ENCODE assay signal across 11 cellular contexts in the genomic region with DNA sequence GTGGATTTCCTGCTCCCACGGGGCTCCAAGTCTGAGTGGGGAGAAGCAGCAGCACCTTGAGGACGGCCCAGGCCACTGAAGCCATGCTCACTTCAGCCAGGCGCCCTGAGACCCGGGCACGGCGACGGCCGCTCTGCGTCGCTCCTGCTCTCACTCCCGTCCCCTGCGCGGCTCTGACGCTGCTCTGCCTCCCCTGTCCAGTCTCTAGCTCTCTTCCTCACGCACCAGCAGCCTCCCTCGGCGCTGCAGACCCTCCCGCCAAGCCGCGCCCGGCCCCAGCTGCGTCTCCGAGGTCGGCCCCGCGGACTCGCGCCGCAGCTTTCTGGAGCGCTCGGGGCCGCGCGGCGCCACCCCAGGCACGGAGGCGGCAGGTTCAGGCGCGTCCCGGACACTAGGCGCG. TPM values are rescaled to one million over a fixed set of nuclear protein-coding genes. Genes with fewer than 3 reads are reported as not detected.
DNase-seq lines count a peak whose midpoint lies in the region; ATAC-seq and TF ChIP-seq lines count a peak whose summit lies in the region.
"Not testable (repeated sequence)": the region's sequence is repeated elsewhere in the genome, so short reads cannot be mapped to it uniquely, and the experiment has no call there.
"Had no signal": no experiment of that assay in that cellular context is flagged by ENCODE, and none has a peak within 500 bp of the region (broad histone marks: within the 10 kb centered on the region; RNA-seq: fewer than 3 reads in every experiment).

Gene CNTNAP3, minus strand, starts transcription at position 188 of the 400 bp plus-strand sequence. Its CDS starts 103 bp downstream, at position 85.

- not testable (repeated sequence) for H3K27me3 Mint-ChIP-seq in H9 (ENCODE audit: low read depth); activated CD4-positive, alpha-beta T cell treated with anti-CD3 and anti-CD28 coated beads, Interleukin-2, amount 10 ng/mL, durations not matched to agents 24 days and 14 days; chondrocyte (ENCODE audit: low read depth); nephron (ENCODE audit: low read depth)

- H3K79me2 ChIP-seq in H9 (ENCODE audit: insufficient read depth, low read length): not testable (repeated sequence)

- H3K9ac ChIP-seq in H9 (ENCODE audit: extremely low read depth, insufficient read length, low read length): not testable (repeated sequence)

- not testable (repeated sequence) for H3K23me2 ChIP-seq in H9 (ENCODE audit: insufficient read length, low read depth, low read length, poor library complexity, severe bottlenecking)

- not testable (repeated sequence) for TF ChIP-seq CTCF in H9 (conservative IDR thresholded peaks at IDR 0.05); chondrocyte (IDR thresholded peaks at IDR 0.05); fibroblast of villous mesenchyme (IDR thresholded peaks at IDR 0.05; ENCODE audit: insufficient read depth, low read depth, low read length); nephron (IDR thresholded peaks at IDR 0.05; ENCODE audit: unreplicated experiment in 3 of 3); retinal pigment epithelial cell (conservative IDR thresholded peaks at IDR 0.05; ENCODE audit: low read depth, low read length); tibial nerve (IDR thresholded peaks at IDR 0.05)

- H4K91ac ChIP-seq in H9 (ENCODE audit: insufficient read length, low read depth, low read length): not testable (repeated sequence)

- ATAC-seq in right cardiac atrium: not testable (repeated sequence)

- H4K5ac ChIP-seq in H9 (ENCODE audit: insufficient read length, low read depth, low read length): not testable (repeated sequence)

- H3K79me1 ChIP-seq in H9 (ENCODE audit: insufficient read depth, low read depth, low read length, poor library complexity, severe bottlenecking): not testable (repeated sequence)

- H3K27ac Mint-ChIP-seq in H9; activated CD4-positive, alpha-beta T cell treated with anti-CD3 and anti-CD28 coated beads, Interleukin-2, amount 10 ng/mL, durations not matched to agents 24 days and 14 days; nephron: not testable (repeated sequence)
- H3K27ac Mint-ChIP-seq in chondrocyte (ENCODE audit: unreplicated experiment): peak within 1 kb of the TSS; percentile 51

- H3K56ac ChIP-seq in H9 (ENCODE audit: insufficient read length, low read depth, low read length): not testable (repeated sequence)

- not testable (repeated sequence) for H2BK15ac ChIP-seq in H9 (ENCODE audit: low read depth, low read length)

- H3K23ac ChIP-seq in H9 (ENCODE audit: insufficient read length, low read depth, low read length): not testable (repeated sequence)

- H2BK120ac ChIP-seq in H9 (ENCODE audit: low read depth, low read length, poor library complexity, severe bottlenecking): not testable (repeated sequence)

- H3K4me1 Mint-ChIP-seq in H9; activated CD4-positive, alpha-beta T cell treated with anti-CD3 and anti-CD28 coated beads, Interleukin-2, amount 10 ng/mL, durations not matched to agents 24 days and 14 days; chondrocyte (ENCODE audit: low read depth); nephron: not testable (repeated sequence)

- H2BK20ac ChIP-seq in H9 (ENCODE audit: low read depth, low read length, poor library complexity, severe bottlenecking): not testable (repeated sequence)

- not testable (repeated sequence) for H3K4ac ChIP-seq in H9 (ENCODE audit: low read depth, low read length)

- H3K4me3 Mint-ChIP-seq in H9: peak within 1 kb of the TSS; percentile 67 to 78
- peak within 1 kb of the TSS; percentile 35 for H3K4me3 Mint-ChIP-seq in activated CD4-positive, alpha-beta T cell treated with anti-CD3 and anti-CD28 coated beads, Interleukin-2, amount 10 ng/mL, durations not matched to agents 24 days and 14 days
- peak within 1 kb of the TSS; percentile 74 for H3K4me3 Mint-ChIP-seq in chondrocyte (ENCODE audit: unreplicated experiment)
- peak within 1 kb of the TSS; percentile 75 to 78 (median 76) for H3K4me3 Mint-ChIP-seq in nephron

- H3K27me3 ChIP-seq in H9 (ENCODE audit: insufficient read depth, low read length); right cardiac atrium (ENCODE audit: control insufficient read depth, insufficient read depth); tibial nerve: not testable (repeated sequence)

- WGBS in H9 (ENCODE audit: extremely low coverage, insufficient read length, low lambda C conversion rate): no CpG with 5 or more reads among the region's 42 CpGs
- WGBS in right cardiac atrium: no CpG with 5 or more reads among the region's 42 CpGs
- WGBS in tibial nerve, 2 donors: no CpG with 5 or more reads among the region's 42 CpGs

- H3K4me2 ChIP-seq in H9 (ENCODE audit: insufficient read depth, insufficient read length, low read length): not testable (repeated sequence)

- H2AFZ ChIP-seq in H9 (ENCODE audit: low read length): not testable (repeated sequence)

- H3K27ac ChIP-seq in H9 (ENCODE audit: insufficient read length, low read depth, low read length); right cardiac atrium (ENCODE audit: low read length); tibial nerve: not testable (repeated sequence)

- intact Hi-C loops in activated CD4-positive, alpha-beta T cell treated with anti-CD3 and anti-CD28 coated beads, Interleukin-2, amount 10 ng/mL, durations not matched to agents 24 days and 14 days (cut with micrococcal nuclease); right cardiac atrium (cut with DNase I): not testable (repeated sequence)

- not testable (repeated sequence) for H3K9me3 Mint-ChIP-seq in H9; activated CD4-positive, alpha-beta T cell treated with anti-CD3 and anti-CD28 coated beads, Interleukin-2, amount 10 ng/mL, durations not matched to agents 24 days and 14 days; chondrocyte (ENCODE audit: low read depth); nephron

- not testable (repeated sequence) for TF ChIP-seq EP300 in tibial nerve (IDR thresholded peaks at IDR 0.05)

- H3K36me3 ChIP-seq in tibial nerve: not testable (repeated sequence)

- not testable (repeated sequence) for H2BK5ac ChIP-seq in H9 (ENCODE audit: insufficient read length, low read length)

- not testable (repeated sequence) for H4K20me1 ChIP-seq in H9 (ENCODE audit: control insufficient read depth, insufficient read depth, insufficient read length)

- not testable (repeated sequence) for H3T11ph ChIP-seq in H9 (ENCODE audit: low read length)

- DNase-seq in H9: peak; percentile 26
- DNase-seq in activated CD4-positive, alpha-beta T cell treated with anti-CD3 and anti-CD28 coated beads, Interleukin-2, amount 10 ng/mL, durations not matched to agents 24 days and 14 days: peak; percentile 27
- DNase-seq in chondrocyte (ENCODE audit: low spot score); fibroblast of villous mesenchyme (ENCODE audit: low read depth); retinal pigment epithelial cell (ENCODE audit: low read depth); tibial nerve (ENCODE audit: low spot score in 2 of 2): not testable (repeated sequence)
- DNase-seq in right cardiac atrium: peak; percentile 16 to 41 (median 37)

- not testable (repeated sequence) for H3K18ac ChIP-seq in H9 (ENCODE audit: insufficient read length, low read depth, low read length)

- peak within 1 kb of the TSS; percentile 42 for H3K4me3 ChIP-seq in fibroblast of villous mesenchyme (ENCODE audit: low read depth, low read length)
- H3K4me3 ChIP-seq in right cardiac atrium (ENCODE audit: low read length); tibial nerve: not testable (repeated sequence)
- peak within 1 kb of the TSS; percentile 33 for H3K4me3 ChIP-seq in retinal pigment epithelial cell (ENCODE audit: low read length)

- not testable (repeated sequence) for H3K36me3 Mint-ChIP-seq in H9 (ENCODE audit: insufficient read depth in 1 of 3, low read depth in 3 of 3); activated CD4-positive, alpha-beta T cell treated with anti-CD3 and anti-CD28 coated beads, Interleukin-2, amount 10 ng/mL, durations not matched to agents 24 days and 14 days (ENCODE audit: low read depth); chondrocyte (ENCODE audit: low read depth); nephron (ENCODE audit: low read depth)

- H2BK12ac ChIP-seq in H9 (ENCODE audit: insufficient read length, low read depth, low read length): not testable (repeated sequence)

- H4K8ac ChIP-seq in H9 (replicated peaks; ENCODE audit: insufficient read length, low read depth, low read length): not testable (repeated sequence)

- H3K9me3 ChIP-seq in H9 (ENCODE audit: control insufficient read depth, low read depth, low read length); right cardiac atrium (ENCODE audit: control insufficient read depth, low read length); tibial nerve: not testable (repeated sequence)

- TF ChIP-seq POLR2A in tibial nerve (IDR thresholded peaks at IDR 0.05): not testable (repeated sequence)

- H2AK5ac ChIP-seq in H9 (ENCODE audit: insufficient read length, low read length): not testable (repeated sequence)

- not testable (repeated sequence) for H3K14ac ChIP-seq in H9 (ENCODE audit: insufficient read depth, low read length)

- not testable (repeated sequence) for H3K4me1 ChIP-seq in H9 (ENCODE audit: insufficient read depth, low read length); right cardiac atrium (ENCODE audit: control insufficient read depth, insufficient read depth, low read length); tibial nerve

RNA-seq across cellular contexts. Expression of gene CNTNAP3, which starts in this region (rescaled TPM):
- total RNA-seq in H9 (2021) (18.7 and 22.6 TPM in 2 replicates), chondrocyte (10.4 to 22.3 TPM (median 20.0 TPM) in 3 replicates), fibroblast of villous mesenchyme (0.64 TPM in 1 of 2 replicates, not detected in the other), right cardiac atrium (10 to 100 TPM; 11.7 to 32.2 (median 14.0) TPM), tibial nerve (10 to 100 TPM in 3 of 4 donors, 1 to 10 TPM in 1; 8.8 to 25.5 (median 15.6) TPM)
- total RNA-seq in activated CD4-positive, alpha-beta T cell treated with anti-CD3 and anti-CD28 coated beads, Interleukin-2, amount 10 ng/mL, durations not matched to agents 24 days and 14 days: not detected in 2 replicates
- polyA plus RNA-seq in right cardiac atrium: 5.5 TPM
- total RNA-seq: CD8-positive, alpha-beta memory T cell; GM23248; OCI-LY7 had no signal
- polyA plus RNA-seq: CD8-positive, alpha-beta memory T cell; GM23248 had no signal

Comparison
In these comparisons a context has a peak if more than half of its experiments do, and no peak if none do; other contexts are left out.
1. Peak in DNase-seq in activated CD4-positive, alpha-beta T cell treated with anti-CD3 and anti-CD28 coated beads, Interleukin-2, amount 10 ng/mL, durations not matched to agents 24 days and 14 days; RNA of the gene not detected or under 1 TPM.